In the genomic region with DNA sequence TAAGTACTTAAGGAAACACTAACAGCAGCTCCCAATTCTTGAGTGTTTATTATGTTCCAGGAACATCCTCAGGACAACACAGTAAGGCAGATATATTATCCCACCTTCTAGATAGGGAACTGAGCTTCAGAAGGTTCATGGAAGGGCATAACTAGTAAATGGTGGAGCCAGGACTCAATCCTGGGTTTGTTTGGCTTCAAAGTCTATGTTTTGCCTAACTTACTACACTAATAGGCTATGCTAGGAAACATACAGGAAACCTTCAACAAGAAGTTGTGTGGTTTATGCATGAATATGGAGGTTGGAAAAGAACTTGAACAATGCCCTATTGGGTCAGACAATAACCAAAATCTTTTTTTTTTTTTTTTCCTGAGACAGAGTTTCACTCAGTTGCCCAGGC, we compare ENCODE assay signal across 32 cellular contexts.
"Had no signal": no experiment of that assay in that cellular context is flagged by ENCODE, and none has a peak within 500 bp of the region (broad histone marks: within the 10 kb centered on the region; RNA-seq: fewer than 3 reads in every experiment).

No MANE protein-coding gene starts in this region.

- H3K4me1 ChIP-seq: adrenal gland, body of pancreas, breast epithelium had no signal

- DNase-seq: activated B cell treated with CpG ODN at 0.5 μM for 24 hours; activated CD4-positive, alpha-beta memory T cell treated with anti-CD3 and anti-CD28 coated beads for 36 hours; activated CD4-positive, alpha-beta T cell treated with anti-CD3 and anti-CD28 coated beads for 4 hours; activated CD4-positive, alpha-beta T cell treated with anti-CD3 and anti-CD28 coated beads, Interleukin-2, amount 10 ng/mL, durations not matched to agents 24 days and 14 days; activated CD4-positive, alpha-beta T cell treated with anti-CD3 and anti-CD28 coated beads, Interleukin-2, amount 50 U/mL, for 1 hour; activated CD4-positive, alpha-beta T cell treated with anti-CD3 and anti-CD28 coated beads, Interleukin-2, amount 50 U/mL, for 4 hours; activated CD4-positive, CD25-positive, alpha-beta regulatory T cell treated with anti-CD3 and anti-CD28 coated beads, Interleukin-2, amount 50 U/mL, for 72 hours; activated CD8-positive, alpha-beta memory T cell treated with anti-CD3 and anti-CD28 coated beads, Interleukin-2, amount 50 U/mL, for 4 hours; activated CD8-positive, alpha-beta T cell treated with anti-CD3 and anti-CD28 coated beads for 36 hours; activated effector memory CD4-positive, alpha-beta T cell treated with anti-CD3 and anti-CD28 coated beads, Interleukin-2, amount 50 U/mL, for 16 hours; activated gamma-delta T cell treated with Interleukin-2 at 50 U/mL for 16 hours; activated naive CD4-positive, alpha-beta T cell; activated naive CD4-positive, alpha-beta T cell treated with anti-CD3 and anti-CD28 coated beads for 36 hours; activated naive CD4-positive, alpha-beta T cell treated with anti-CD3 and anti-CD28 coated beads, Interleukin-2, amount 50 U/mL, for 16 hours; activated naive CD8-positive, alpha-beta T cell treated with anti-CD3 and anti-CD28 coated beads for 36 hours; activated T-cell treated with anti-CD3 and anti-CD28 coated beads for 4 hours; activated T-cell treated with anti-CD3 and anti-CD28 coated beads, Interleukin-2, amount 50 U/mL, for 1 hour; activated T-cell treated with anti-CD3 and anti-CD28 coated beads, Interleukin-2, amount 50 U/mL, for 4 hours; activated T-cell treated with anti-CD3 and anti-CD28 coated beads, Interleukin-2, amount 50 U/mL, for 72 hours; adrenal gland; amniotic stem cell; aorta; body of pancreas; brain microvascular endothelial cell; central memory CD4-positive, alpha-beta T cell; T-helper 2 cell; T-helper 9 cell had no signal

- H3K36me3 ChIP-seq: adrenal gland, brain microvascular endothelial cell, breast epithelium had no signal

- H3K27me3 ChIP-seq: adrenal gland, body of pancreas, brain microvascular endothelial cell had no signal

- H3K27ac ChIP-seq: adrenal gland, body of pancreas, brain microvascular endothelial cell, breast epithelium, VCaP had no signal

- H3K9me3 ChIP-seq: adrenal gland, body of pancreas, breast epithelium had no signal

- H3K4me3 ChIP-seq: adrenal gland, body of pancreas, breast epithelium had no signal

- ATAC-seq: activated CD8-positive, alpha-beta T cell treated with anti-CD3 and anti-CD28 coated beads for 36 hours; activated naive CD4-positive, alpha-beta T cell treated with anti-CD3 and anti-CD28 coated beads, Interleukin-2, amount 50 U/mL, for 72 hours; activated T-cell treated with anti-CD3 and anti-CD28 coated beads, Interleukin-2, amount 50 U/mL, for 4 hours; activated T-cell treated with anti-CD3 and anti-CD28 coated beads, Interleukin-2, amount 50 U/mL, for 72 hours; activated T-helper 17 cell treated with anti-CD3 and anti-CD28 coated beads, Interleukin-2, amount 50 U/mL, for 72 hours; body of pancreas had no signal

- FAIRE-seq: TTC549 had no signal
